Comparison of ENCODE assay signal across 9 cellular contexts in genomic region chr3:49021213-49021812, GRCh38. TPM values are rescaled to one million over a fixed set of nuclear protein-coding genes. Genes with fewer than 3 reads are reported as not detected.
A peak's percentile ranks its signal among the peaks of the same experiment; 100 is the strongest.
DNase-seq lines count a peak whose midpoint lies in the region; ATAC-seq, FAIRE-seq and TF ChIP-seq lines count a peak whose summit lies in the region.
"Had no signal": no experiment of that assay in that cellular context is flagged by ENCODE, and none has a peak within 500 bp of the region (broad histone marks: within the 10 kb centered on the region; RNA-seq: fewer than 3 reads in every experiment).

No MANE protein-coding gene starts in this region.

- peak; percentile 97 for FAIRE-seq in GM19239 (lab: Jason Lieb, UNC)
- FAIRE-seq: islet of Langerhans had no signal

- H3K27ac Mint-ChIP-seq in activated CD4-positive, alpha-beta T cell treated with anti-CD3 and anti-CD28 coated beads for 36 hours = peak overlapping the region; percentile 95

- H3K9me3 ChIP-seq in BE2C = no peaks in the 10 kb centered on the region

- H3K27me3 ChIP-seq in BE2C = no peaks in the 10 kb centered on the region

- DNase-seq in BE2C = peak; percentile 97
- peak; percentile 82 for DNase-seq in GM19239 (ENCODE audit: insufficient read length, low spot score)
- peak; percentile 95 for DNase-seq in NCI-H510A treated with DMSO at 0.1 percent for 48 hours (lab: John Stamatoyannopoulos, UW)
- peak; percentile 99 for DNase-seq in activated CD4-positive, alpha-beta T cell treated with anti-CD3 and anti-CD28 coated beads for 36 hours
- DNase-seq in choroid plexus epithelial cell (ENCODE audit: low read depth) = peak; percentile 98
- peak; percentile 98 for DNase-seq in kidney tubule cell (ENCODE audit: low spot score)
- peak; percentile 95 to 97 for DNase-seq in stimulated activated CD4-positive, alpha-beta T cell treated with anti-CD3 and anti-CD28 coated beads, Interleukin-1b, Interleukin-23, amount 100 ng/mL, for 1 hour (ENCODE audit: low read depth in 2 of 2)

- H3K4me3 Mint-ChIP-seq in activated CD4-positive, alpha-beta T cell treated with anti-CD3 and anti-CD28 coated beads for 36 hours = peak overlapping the region; percentile 95

- peak; percentile 46 for ATAC-seq in HG03442 (IDR thresholded peaks at IDR 0.05; ENCODE audit: unreplicated experiment)
- ATAC-seq in activated CD4-positive, alpha-beta T cell treated with anti-CD3 and anti-CD28 coated beads for 36 hours = peak; percentile 75

- H3K9me3 Mint-ChIP-seq in activated CD4-positive, alpha-beta T cell treated with anti-CD3 and anti-CD28 coated beads for 36 hours (ENCODE audit: low read depth) = no peaks in the 10 kb centered on the region

- peaks cover 52% of the 10 kb centered on the region for H3K4me1 Mint-ChIP-seq in activated CD4-positive, alpha-beta T cell treated with anti-CD3 and anti-CD28 coated beads for 36 hours

- peaks cover 39% of the 10 kb centered on the region for H3K36me3 Mint-ChIP-seq in activated CD4-positive, alpha-beta T cell treated with anti-CD3 and anti-CD28 coated beads for 36 hours (ENCODE audit: low read depth)

- TF ChIP-seq CTCF in BE2C (IDR thresholded peaks at IDR 0.05; ENCODE audit: low read depth, low read length) (no peak), choroid plexus epithelial cell (conservative IDR thresholded peaks at IDR 0.05; ENCODE audit: low read depth, low read length) (no peak)

- CTCF ChIA-PET in activated CD4-positive, alpha-beta T cell treated with anti-CD3 and anti-CD28 coated beads for 36 hours (lab: Charles Lee) = interaction anchor here (0.6 to 5.7 kb wide), 16 partner anchors 8 to 1074 kb away, joined by 3 to 43 read pairs (median 3); partner anchors contain the start of genes IMPDH2, NCKIPSD, P4HTM and QRICH1

- no peaks in the 10 kb centered on the region for H3K27me3 Mint-ChIP-seq in activated CD4-positive, alpha-beta T cell treated with anti-CD3 and anti-CD28 coated beads for 36 hours

- H3K36me3 ChIP-seq in BE2C = peaks cover 26% of the 10 kb centered on the region

- POLR2A ChIA-PET in activated CD4-positive, alpha-beta T cell treated with anti-CD3 and anti-CD28 coated beads for 36 hours (lab: Charles Lee) = interaction anchor here (1.7 to 9.0 kb wide), 6 partner anchors 8 to 102 kb away, joined by 8 to 102 read pairs (median 18); partner anchors contain the start of genes ARIH2, IMPDH2, P4HTM and QRICH1

- H3K4me3 ChIP-seq in BE2C (ENCODE audit: low read depth, low read length) = peak overlapping the region; percentile 84
- H3K4me3 ChIP-seq in choroid plexus epithelial cell (ENCODE audit: low read depth, low read length) = peak overlapping the region; percentile 93

- no peaks in the 10 kb centered on the region for H3K4me1 ChIP-seq in BE2C

- intact Hi-C loops in activated CD4-positive, alpha-beta T cell treated with anti-CD3 and anti-CD28 coated beads for 36 hours (cut with DNase I, micrococcal nuclease) = loop anchor here (1.0 to 10.0 kb wide), 21 partner anchors 8 to 1547 kb away; partner anchors contain the start of genes IMPDH2 (in 2 of the 2), QRICH1 (in 2 of the 2), WDR6 (in 2 of the 2) and AMT (in 1 of the 2)

RNA-seq across cellular contexts. Expression of gene NDUFAF3, which starts 0.6 kb away (rescaled TPM):
- 197 TPM for polyA plus RNA-seq in BE2C (2012; ENCODE audit: insufficient read depth, insufficient read length, low read depth)
- total RNA-seq in activated CD4-positive, alpha-beta T cell treated with anti-CD3 and anti-CD28 coated beads for 36 hours = 100 to 1,000 TPM in 1 of 2 experiments, 10 to 100 TPM in 1; 90.8 to 108 TPM

RNA-seq across cellular contexts. Expression of gene DALRD3, which starts 2.9 kb away (rescaled TPM):
- 25.8 TPM for polyA plus RNA-seq in BE2C (2012; ENCODE audit: insufficient read depth, insufficient read length, low read depth)
- 10 to 100 TPM; 25.8 to 26.0 TPM for total RNA-seq in activated CD4-positive, alpha-beta T cell treated with anti-CD3 and anti-CD28 coated beads for 36 hours

RNA-seq across cellular contexts. Expression of gene IMPDH2, which starts 7.9 kb away (rescaled TPM):
- polyA plus RNA-seq in BE2C (2012; ENCODE audit: insufficient read depth, insufficient read length, low read depth) = 68.3 TPM
- total RNA-seq in activated CD4-positive, alpha-beta T cell treated with anti-CD3 and anti-CD28 coated beads for 36 hours = 100 to 1,000 TPM; 504 to 515 TPM

RNA-seq across cellular contexts. Expression of gene WDR6, which starts 14.1 kb away (rescaled TPM):
- polyA plus RNA-seq in BE2C (2012; ENCODE audit: insufficient read depth, insufficient read length, low read depth) = 203 TPM
- 100 to 1,000 TPM; 109 to 127 TPM for total RNA-seq in activated CD4-positive, alpha-beta T cell treated with anti-CD3 and anti-CD28 coated beads for 36 hours

RNA-seq across cellular contexts. Expression of gene P4HTM, which starts 31.3 kb away (rescaled TPM):
- polyA plus RNA-seq in BE2C (2012; ENCODE audit: insufficient read depth, insufficient read length, low read depth) = 18.3 TPM
- total RNA-seq in activated CD4-positive, alpha-beta T cell treated with anti-CD3 and anti-CD28 coated beads for 36 hours = 10 to 100 TPM; 25.7 to 30.4 TPM

Comparison
In these comparisons a context has a peak if more than half of its experiments do, and no peak if none do; other contexts are left out.
1. Peak in every context shown above with its lines: DNase-seq, ATAC-seq and H3K4me3 ChIP-seq.